ENCODE assay signal across 3 cellular contexts in the genomic region with DNA sequence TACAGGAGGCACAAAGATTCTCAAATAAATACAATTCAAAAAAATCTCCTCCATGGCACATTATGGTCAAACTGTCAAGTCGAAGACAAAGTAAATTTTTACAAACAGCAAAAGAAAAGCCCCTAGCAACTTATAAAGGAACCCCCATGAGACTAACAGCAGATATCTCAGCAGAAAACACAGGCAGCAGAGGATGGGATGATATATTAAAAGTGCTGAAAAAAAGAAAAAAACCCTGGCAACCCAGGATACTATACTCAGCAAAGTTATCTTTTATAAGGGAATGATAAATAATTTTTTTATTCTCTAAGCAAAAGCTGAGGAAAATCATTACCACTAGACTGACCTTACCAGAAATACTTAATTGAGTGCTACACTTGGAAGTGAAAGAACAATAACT.
"Had no signal": no experiment of that assay in that cellular context is flagged by ENCODE, and none has a peak within 500 bp of the region (broad histone marks: within the 10 kb centered on the region; RNA-seq: fewer than 3 reads in every experiment).

No MANE protein-coding gene starts in this region.

- ATAC-seq: GM12878 had no signal

- DNase-seq: GDM1, GF-D8 had no signal

- H3K4me3 ChIP-seq: GM12878 had no signal
